Comparison of ENCODE assay signal across 8 cellular contexts in genomic region chr20:45857836-45858250, GRCh38. TPM values are rescaled to one million over a fixed set of nuclear protein-coding genes. Genes with fewer than 3 reads are reported as not detected.
DNase-seq lines count a peak whose midpoint lies in the region; FAIRE-seq and TF ChIP-seq lines count a peak whose summit lies in the region.

No MANE protein-coding gene starts in this region.

- H3K27me3 Mint-ChIP-seq in H9 (ENCODE audit: low read depth), result no peaks in the 10 kb centered on the region

- no peaks in the 10 kb centered on the region for H3K27me3 ChIP-seq in H9 (ENCODE audit: insufficient read depth, low read length)

- H3T11ph ChIP-seq in H9 (ENCODE audit: low read length), result no peak overlapping the region

- H3K4ac ChIP-seq in H9 (ENCODE audit: low read depth, low read length), result no peak overlapping the region

- H3K23me2 ChIP-seq in H9 (ENCODE audit: insufficient read length, low read depth, low read length, poor library complexity, severe bottlenecking), result peaks cover 5% of the 10 kb centered on the region

- H2BK12ac ChIP-seq in H9 (ENCODE audit: insufficient read length, low read depth, low read length), result no peak overlapping the region

- DNase-seq in SIG-M5 treated with dmso at 0.1 percent for 504 hours (lab: John Stamatoyannopoulos, UW; ENCODE audit: unreplicated experiment) (peak; percentile 71), SIG-M5 (lab: John Stamatoyannopoulos, UW) (no peak), H9 (peak; percentile 89), NCI-H774 (lab: John Stamatoyannopoulos, UW) (peak; percentile 2), cardiac fibroblast (ENCODE audit: low read depth in 2 of 2) (no peak), urothelium cell line (ENCODE audit: low spot score) (peak; percentile 32), H4 (ENCODE audit: low spot score) (no peak)

- no peak overlapping the region for H2BK15ac ChIP-seq in H9 (ENCODE audit: low read depth, low read length)

- TF ChIP-seq CTCF in H9 (conservative IDR thresholded peaks at IDR 0.05), result no peak
- TF ChIP-seq CTCF in cardiac fibroblast (IDR thresholded peaks at IDR 0.05; ENCODE audit: low read depth, low read length), result no peak

- H2BK120ac ChIP-seq in H9 (ENCODE audit: low read depth, low read length, poor library complexity, severe bottlenecking), result no peak overlapping the region

- H3K4me3 ChIP-seq in cardiac fibroblast (replicated peaks in 1 of 2; ENCODE audit: low read depth in 2 of 2, low read length in 2 of 2) (peak overlapping the region; percentile 63 to 86), mesodermal cell (ENCODE audit: extremely low read depth, insufficient read depth, low read length, poor library complexity, severe bottlenecking) (peak overlapping the region; percentile 91)

- no CpG with 5 or more reads among the region's 14 CpGs for WGBS in H9 (ENCODE audit: extremely low coverage, insufficient read length, low lambda C conversion rate)
- 5 to 8% methylated on average over 4 of the region's 14 CpGs for WGBS in mesodermal cell (ENCODE audit: insufficient coverage in 2 of 2), 2 experiments

- H3K4me3 Mint-ChIP-seq in H9, result peak overlapping the region; percentile 90 to 93

- no peak overlapping the region for H4K91ac ChIP-seq in H9 (ENCODE audit: insufficient read length, low read depth, low read length)

- H3K18ac ChIP-seq in H9 (ENCODE audit: insufficient read length, low read depth, low read length), result no peak overlapping the region

- peak overlapping the region; percentile 95 to 99 (median 96) for H3K27ac Mint-ChIP-seq in H9

- no peak overlapping the region for H4K8ac ChIP-seq in H9 (replicated peaks; ENCODE audit: insufficient read length, low read depth, low read length)

- H3K23ac ChIP-seq in H9 (ENCODE audit: insufficient read length, low read depth, low read length), result no peak overlapping the region

- H4K5ac ChIP-seq in H9 (ENCODE audit: insufficient read length, low read depth, low read length), result no peak overlapping the region

- H2BK20ac ChIP-seq in H9 (ENCODE audit: low read depth, low read length, poor library complexity, severe bottlenecking), result no peak overlapping the region

- no peak overlapping the region for H2AK5ac ChIP-seq in H9 (ENCODE audit: insufficient read length, low read length)

- no peak overlapping the region for H2BK5ac ChIP-seq in H9 (ENCODE audit: insufficient read length, low read length)

- peaks cover 3% of the 10 kb centered on the region; the same call in 1 of the 2 replicates for H3K79me2 ChIP-seq in H9 (ENCODE audit: insufficient read depth, low read length)

- H3K27ac ChIP-seq in H9 (ENCODE audit: insufficient read length, low read depth, low read length) (no peak overlapping the region), mesodermal cell (ENCODE audit: low read depth, low read length, severe bottlenecking) (peak overlapping the region; percentile 64)

- peaks cover 5 to 8% (median 6%) of the 10 kb centered on the region in 3 experiments; a peak in 5 of 7 replicates for H3K36me3 Mint-ChIP-seq in H9 (ENCODE audit: insufficient read depth in 1 of 3, low read depth in 3 of 3)

- peaks cover 14% of the 10 kb centered on the region for H3K36me3 ChIP-seq in mesodermal cell (ENCODE audit: control insufficient read depth, insufficient read depth, low read length)

- H3K4me2 ChIP-seq in H9 (ENCODE audit: insufficient read depth, insufficient read length, low read length), result peak overlapping the region; percentile 97

- no peaks in the 10 kb centered on the region for H3K9me3 ChIP-seq in H9 (ENCODE audit: control insufficient read depth, low read depth, low read length)
- no peaks in the 10 kb centered on the region for H3K9me3 ChIP-seq in mesodermal cell (ENCODE audit: control insufficient read depth, low read length)

- H3K79me1 ChIP-seq in H9 (ENCODE audit: insufficient read depth, low read depth, low read length, poor library complexity, severe bottlenecking), result no peaks in the 10 kb centered on the region

- no peak for FAIRE-seq in urothelium cell line (lab: Jason Lieb, UNC)

- H4K20me1 ChIP-seq in H9 (ENCODE audit: control insufficient read depth, insufficient read depth, insufficient read length), result peaks cover 2% of the 10 kb centered on the region

- no peak overlapping the region for H3K9ac ChIP-seq in H9 (ENCODE audit: extremely low read depth, insufficient read length, low read length)

- H3K14ac ChIP-seq in H9 (ENCODE audit: insufficient read depth, low read length), result no peak overlapping the region

- peaks cover 14% of the 10 kb centered on the region; the same call in 1 of the 2 replicates for H3K4me1 ChIP-seq in H9 (ENCODE audit: insufficient read depth, low read length)
- H3K4me1 ChIP-seq in mesodermal cell (ENCODE audit: control insufficient read depth, insufficient read depth, low read length, poor library complexity, severe bottlenecking), result peaks cover 9% of the 10 kb centered on the region

- peaks cover 50 to 55% of the 10 kb centered on the region in 2 experiments for H3K4me1 Mint-ChIP-seq in H9

- H2AFZ ChIP-seq in H9 (ENCODE audit: low read length), result no peak overlapping the region

- no peaks in the 10 kb centered on the region for H3K9me3 Mint-ChIP-seq in H9

- no peak overlapping the region for H3K56ac ChIP-seq in H9 (ENCODE audit: insufficient read length, low read depth, low read length)

RNA-seq across cellular contexts. Expression of gene ZSWIM3, which starts 0.4 kb away (rescaled TPM):
- 8.0 and 8.2 TPM in 2 replicates for total RNA-seq in H9 (2021)
- polyA plus RNA-seq in mesodermal cell (2013, experiment 1 of 2), result 5.3 TPM
- polyA plus RNA-seq in mesodermal cell (2013, experiment 2 of 2), result 5.1 TPM
- 3.5 and 4.6 TPM in 2 replicates for total RNA-seq in H4 (2014; rRNA removed; shearing (Covaris generic))

RNA-seq across cellular contexts. Expression of gene ACOT8, which starts 0.7 kb away (rescaled TPM):
- 26.7 and 30.3 TPM in 2 replicates for total RNA-seq in H9 (2021)
- 17.0 TPM for polyA plus RNA-seq in mesodermal cell (2013, experiment 1 of 2)
- polyA plus RNA-seq in mesodermal cell (2013, experiment 2 of 2), result 16.0 TPM
- total RNA-seq in H4 (2014; rRNA removed; shearing (Covaris generic)), result 43.1 and 47.4 TPM in 2 replicates

RNA-seq across cellular contexts. Expression of gene ZSWIM1, which starts 23.2 kb away (rescaled TPM):
- total RNA-seq in H9 (2021), result 12.0 and 13.0 TPM in 2 replicates
- 8.6 TPM for polyA plus RNA-seq in mesodermal cell (2013, experiment 1 of 2)
- 8.7 TPM for polyA plus RNA-seq in mesodermal cell (2013, experiment 2 of 2)
- 7.2 and 10.2 TPM in 2 replicates for total RNA-seq in H4 (2014; rRNA removed; shearing (Covaris generic))

RNA-seq across cellular contexts. Expression of gene SNX21, which starts 24.2 kb away (rescaled TPM):
- 18.9 and 20.5 TPM in 2 replicates for total RNA-seq in H9 (2021)
- polyA plus RNA-seq in mesodermal cell (2013, experiment 1 of 2), result 12.8 TPM
- 10.8 TPM for polyA plus RNA-seq in mesodermal cell (2013, experiment 2 of 2)
- total RNA-seq in H4 (2014; rRNA removed; shearing (Covaris generic)), result 17.1 and 22.3 TPM in 2 replicates

RNA-seq across cellular contexts. Expression of gene SPATA25, which starts 29.6 kb away (rescaled TPM):
- total RNA-seq in H9 (2021), result 1.8 and 2.4 TPM in 2 replicates
- 1.1 TPM for polyA plus RNA-seq in mesodermal cell (2013, experiment 1 of 2)
- polyA plus RNA-seq in mesodermal cell (2013, experiment 2 of 2), result 0.61 TPM
- total RNA-seq in H4 (2014; rRNA removed; shearing (Covaris generic)), result 0.12 and 1.0 TPM in 2 replicates

Comparison
In these comparisons a context has a peak if more than half of its experiments do, and no peak if none do; other contexts are left out.
1. DNase-seq: peak in SIG-M5 treated with dmso at 0.1 percent for 504 hours (single experiment), H9 (single experiment), NCI-H774 (single experiment) and urothelium cell line (single experiment); none in SIG-M5 (single experiment), cardiac fibroblast (0 of 2) and H4 (single experiment).